In the genomic region with DNA sequence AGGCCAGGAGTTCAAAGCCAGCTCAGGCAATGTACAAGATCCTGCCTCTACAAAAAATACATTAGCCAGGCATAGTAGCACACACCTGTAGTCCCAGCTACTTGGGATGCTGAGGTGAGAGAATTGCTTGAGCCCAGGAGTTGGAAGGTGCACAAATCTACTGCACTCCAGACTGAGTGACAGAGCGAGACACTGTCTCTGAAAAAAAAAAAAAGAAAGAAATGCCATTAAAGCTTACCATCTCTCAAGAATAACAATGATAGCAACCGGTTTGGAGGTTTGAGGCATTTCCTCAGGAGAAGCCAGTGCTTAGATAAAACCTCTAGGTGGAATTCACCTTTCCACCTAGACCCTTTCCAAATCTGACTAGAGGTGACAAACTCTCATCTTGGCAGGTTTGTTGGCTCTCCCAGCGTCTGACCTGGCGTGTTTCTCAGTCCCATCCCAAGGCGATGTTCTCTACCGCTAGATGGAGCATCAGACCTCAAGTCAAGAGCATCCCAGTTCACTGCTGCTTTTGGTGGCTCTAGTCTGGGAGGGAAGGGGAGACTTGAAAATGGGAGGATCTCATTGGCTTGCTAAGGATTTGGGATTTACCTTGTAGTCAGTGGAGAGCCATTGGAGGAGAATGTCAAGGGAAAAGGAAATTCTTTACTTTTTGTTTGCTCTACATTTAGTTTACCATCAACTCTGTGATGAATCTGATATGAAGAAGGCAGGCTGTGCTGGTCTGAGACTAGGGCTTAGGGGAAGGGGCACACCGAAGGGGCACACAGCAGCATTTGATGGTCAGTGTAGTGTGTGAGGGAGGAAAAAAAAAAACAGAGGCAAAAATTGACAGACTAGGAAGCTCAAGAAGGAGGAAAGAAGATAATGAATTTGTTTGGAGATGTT, we compare ENCODE assay signal across 8 cellular contexts.
DNase-seq lines count a peak whose midpoint lies in the region; ATAC-seq and TF ChIP-seq lines count a peak whose summit lies in the region.

No MANE protein-coding gene starts in this region.

- H2BK20ac ChIP-seq in IMR-90 (ENCODE audit: low read depth, low read length): no peak overlapping the region

- BruUV-seq in IMR-90 (replicated peaks; lab: Mats Ljungman, UMichigan): no TSS peak

- H4K20me1 ChIP-seq in IMR-90 (ENCODE audit: insufficient read depth, low read length): no peaks in the 10 kb centered on the region

- H2BK120ac ChIP-seq in IMR-90 (ENCODE audit: low read depth, low read length): no peak overlapping the region

- H3K27ac ChIP-seq in IMR-90 (ENCODE audit: insufficient read depth, low read length): no peak overlapping the region

- H3K4ac ChIP-seq in IMR-90 (ENCODE audit: low read depth, low read length): no peak overlapping the region

- H2BK5ac ChIP-seq in IMR-90 (ENCODE audit: low read depth, low read length, poor library complexity, severe bottlenecking): no peak overlapping the region

- H2AK9ac ChIP-seq in IMR-90 (replicated peaks; ENCODE audit: low read depth, low read length, poor library complexity): no peak overlapping the region

- H3K18ac ChIP-seq in IMR-90 (ENCODE audit: low read depth, low read length): no peak overlapping the region

- peak; percentile 96 for ATAC-seq in IMR-90 (ENCODE audit: low read depth)
- peak; percentile 34 to 55 (median 42) for ATAC-seq in T-cell (replicated peaks in 1 of 4)
- peak; percentile 93 for ATAC-seq in left colon
- no peak for ATAC-seq in stimulated activated memory B cell treated with anti-CD40 and anti-IgM and Interleukin-4, amounts not matched to agents 10 μg/mL and 1 μg/mL and 100 μg/mL, for 72 hours
- no peak for ATAC-seq in HG03135 (IDR thresholded peaks at IDR 0.05; ENCODE audit: unreplicated experiment)

- TF ChIP-seq CTCF in IMR-90 (conservative IDR thresholded peaks at IDR 0.05; ENCODE audit: low read depth, low read length): peak; percentile 80

- no peaks in the 10 kb centered on the region for H3K4me1 ChIP-seq in IMR-90 (ENCODE audit: control insufficient read depth, insufficient read depth, low read length)

- peak overlapping the region; percentile 17 to 19 for H3K27ac Mint-ChIP-seq in T-cell
- H3K27ac Mint-ChIP-seq in stimulated activated memory B cell treated with anti-CD40 and anti-IgM and Interleukin-4, amounts not matched to agents 10 μg/mL and 1 μg/mL and 100 μg/mL, for 72 hours: peak overlapping the region; percentile 30

- no peak overlapping the region for H2BK15ac ChIP-seq in IMR-90 (ENCODE audit: low read depth, low read length)

- H3K9me3 ChIP-seq in IMR-90 (ENCODE audit: control insufficient read depth, insufficient read depth, low read length): no peaks in the 10 kb centered on the region

- H3K36me3 ChIP-seq in IMR-90 (ENCODE audit: control insufficient read depth, insufficient read depth, low read length): no peaks in the 10 kb centered on the region

- no peak overlapping the region for H4K8ac ChIP-seq in IMR-90 (ENCODE audit: low read depth in 2 of 2, low read length in 2 of 2)

- no peaks in the 10 kb centered on the region for H3K9me3 Mint-ChIP-seq in T-cell
- no peaks in the 10 kb centered on the region for H3K9me3 Mint-ChIP-seq in stimulated activated memory B cell treated with anti-CD40 and anti-IgM and Interleukin-4, amounts not matched to agents 10 μg/mL and 1 μg/mL and 100 μg/mL, for 72 hours

- no peaks in the 10 kb centered on the region for H3K27me3 Mint-ChIP-seq in T-cell
- no peaks in the 10 kb centered on the region for H3K27me3 Mint-ChIP-seq in stimulated activated memory B cell treated with anti-CD40 and anti-IgM and Interleukin-4, amounts not matched to agents 10 μg/mL and 1 μg/mL and 100 μg/mL, for 72 hours

- no peak overlapping the region for H3K4me3 Mint-ChIP-seq in T-cell
- no peak overlapping the region for H3K4me3 Mint-ChIP-seq in stimulated activated memory B cell treated with anti-CD40 and anti-IgM and Interleukin-4, amounts not matched to agents 10 μg/mL and 1 μg/mL and 100 μg/mL, for 72 hours

- H3K23ac ChIP-seq in IMR-90 (ENCODE audit: low read depth, low read length): no peak overlapping the region

- no peak overlapping the region for H4K91ac ChIP-seq in IMR-90 (ENCODE audit: insufficient read depth, low read depth, low read length)

- H3K4me3 ChIP-seq in IMR-90 (ENCODE audit: insufficient read depth, low read depth, low read length): no peak overlapping the region

- peaks cover 5 to 21% (median 14%) of the 10 kb centered on the region in 3 donors for H3K4me1 Mint-ChIP-seq in T-cell
- peaks cover 6% of the 10 kb centered on the region for H3K4me1 Mint-ChIP-seq in stimulated activated memory B cell treated with anti-CD40 and anti-IgM and Interleukin-4, amounts not matched to agents 10 μg/mL and 1 μg/mL and 100 μg/mL, for 72 hours

- DNase-seq in Ammon's horn (ENCODE audit: low spot score) (peak; percentile 89), GM19240 (ENCODE audit: insufficient read length, low spot score) (peak; percentile 8), IMR-90 (peak; percentile 80), T-cell (peak in 15 of 34 experiments; percentile 1 to 14 (median 6)), cerebellum (ENCODE audit: low spot score) (peak; percentile 81), left colon (peak; percentile 42 to 59)

- 100% methylated on average over 1 of the region's 7 CpGs; no CpG with 5 or more reads in 1 of the 2 experiments for WGBS in IMR-90 (ENCODE audit: extremely low coverage in 2 of 2, insufficient read length in 1 of 2), 2 experiments

- intact Hi-C loops in IMR-90 (cut with micrococcal nuclease) (loop anchor here (5.0 kb wide), 3 partner anchors 66 to 114 kb away; a partner anchor contains a TSS), left colon (cut with DNase I, micrococcal nuclease) (loop anchor here in 1 of 2 donors (10.0 kb wide), 1 partner anchor 96 kb away; a partner anchor contains a TSS)

- no peak overlapping the region for H3K14ac ChIP-seq in IMR-90 (replicated peaks; ENCODE audit: low read depth, low read length)

- H3K4me2 ChIP-seq in IMR-90 (ENCODE audit: low read depth, low read length): no peak overlapping the region

- CTCF ChIA-PET in IMR-90 (lab: Yijun Ruan, JAX) (interaction anchor here (0.5 to 1.6 kb wide), 16 partner anchors 20 to 853 kb away, joined by 3 to 14 read pairs (median 3); a partner anchor contains a TSS), T-cell (lab: Charles Lee) (interaction anchor here in 1 of 2 donors (0.6 to 1.7 kb wide), 3 partner anchors 68 to 247 kb away, joined by 3 to 7 read pairs (median 5); a partner anchor contains a TSS)

- H3K36me3 Mint-ChIP-seq in T-cell: peaks cover 24% of the 10 kb centered on the region
- H3K36me3 Mint-ChIP-seq in stimulated activated memory B cell treated with anti-CD40 and anti-IgM and Interleukin-4, amounts not matched to agents 10 μg/mL and 1 μg/mL and 100 μg/mL, for 72 hours: peaks cover 32% of the 10 kb centered on the region

- in situ Hi-C loops in IMR-90 (cut with MboI; ENCODE audit: low sequenced_read_pairs): loop anchor here (5.0 kb wide), 1 partner anchor 109 kb away; no protein-coding TSS in a partner anchor

- H3K79me1 ChIP-seq in IMR-90 (ENCODE audit: low read depth in 1 of 2, low read length in 2 of 2): no peaks in the 10 kb centered on the region; a peak in 1 of 4 replicates

- no peaks in the 10 kb centered on the region for H3K27me3 ChIP-seq in IMR-90 (ENCODE audit: control insufficient read depth, insufficient read depth, low read length)

- no peak overlapping the region for H3K56ac ChIP-seq in IMR-90 (ENCODE audit: extremely low read depth, insufficient read depth, low read length)

- TF ChIP-seq RAD21 in IMR-90 (IDR thresholded peaks at IDR 0.05; ENCODE audit: low read length): peak; percentile 82

- no peak overlapping the region for H4K5ac ChIP-seq in IMR-90 (ENCODE audit: low read depth, low read length)

- no peak overlapping the region for H3K9ac ChIP-seq in IMR-90 (ENCODE audit: low read depth, low read length)

- TF ChIP-seq POLR2A in IMR-90 (IDR thresholded peaks at IDR 0.05; ENCODE audit: low read depth, low read length): no peak

- no peak overlapping the region for H2AFZ ChIP-seq in IMR-90 (replicated peaks; ENCODE audit: low read length, poor library complexity)

- no peaks in the 10 kb centered on the region for H3K9me1 ChIP-seq in IMR-90 (ENCODE audit: insufficient read depth, low read length)

- POLR2A ChIA-PET in IMR-90 (lab: Charles Lee; ENCODE audit: unreplicated experiment) (interaction anchor here (0.6 kb wide), 1 partner anchor 566 kb away, joined by 3 read pairs; no protein-coding TSS in a partner anchor), T-cell (lab: Charles Lee) (no interaction called here)

- peak overlapping the region; percentile 40; the same call in 1 of the 2 replicates for H2AK5ac ChIP-seq in IMR-90 (ENCODE audit: low read depth, low read length)

- dilution Hi-C loops in IMR-90 (cut with HindIII; ENCODE audit: low sequenced_read_pairs, unreplicated experiment): no loop called here

TF ChIP-seq in IMR-90, 13 proteins besides CTCF, POLR2A, EP300 and RAD21:
- no peak for TF ChIP-seq FOS (IDR thresholded peaks at IDR 0.05; ENCODE audit: low read depth, low read length)
- TF ChIP-seq SMC3 (IDR thresholded peaks at IDR 0.05; ENCODE audit: low read depth, low read length): peak; percentile 86

Comparison
In these comparisons a context has a peak if more than half of its experiments do, and no peak if none do; other contexts are left out.
1. ATAC-seq: peak in IMR-90 (single experiment), T-cell (4 of 4) and left colon (single experiment); none in stimulated activated memory B cell treated with anti-CD40 and anti-IgM and Interleukin-4, amounts not matched to agents 10 μg/mL and 1 μg/mL and 100 μg/mL, for 72 hours (single experiment) and HG03135 (single experiment).